Comparison of ENCODE assay signal across 8 cellular contexts in genomic region chr15:66619152-66619903, GRCh38. TPM values are rescaled to one million over a fixed set of nuclear protein-coding genes. Genes with fewer than 3 reads are reported as not detected.
DNase-seq lines count a peak whose midpoint lies in the region; ATAC-seq and TF ChIP-seq lines count a peak whose summit lies in the region.

No MANE protein-coding gene starts in this region.

- TF ChIP-seq CTCF in GM12873 (IDR thresholded peaks at IDR 0.05; ENCODE audit: insufficient read depth, low read depth, low read length, missing control alignments) (peak; percentile 84), fibroblast of pulmonary artery (IDR thresholded peaks at IDR 0.05; ENCODE audit: low read length, missing control alignments) (peak; percentile 90), nephron (IDR thresholded peaks at IDR 0.05; ENCODE audit: unreplicated experiment in 3 of 3) (peak; percentile 88 to 92 (median 89)), upper lobe of left lung (IDR thresholded peaks at IDR 0.05) (peak; percentile 85 to 91 (median 86))

- peaks cover 46 to 82% (median 76%) of the 10 kb centered on the region in 4 donors for H3K4me1 ChIP-seq in upper lobe of left lung

- no peaks in the 10 kb centered on the region for H3K36me3 ChIP-seq in upper lobe of left lung

- H3K27me3 Mint-ChIP-seq in nephron (ENCODE audit: low read depth), result peaks cover 16% of the 10 kb centered on the region

- H3K9me3 Mint-ChIP-seq in nephron, result no peaks in the 10 kb centered on the region

- peak overlapping the region; percentile 72 to 91 (median 81) for H3K27ac ChIP-seq in upper lobe of left lung

- no peaks in the 10 kb centered on the region for H3K27me3 ChIP-seq in upper lobe of left lung

- no peaks in the 10 kb centered on the region for H3K9me3 ChIP-seq in upper lobe of left lung

- TF ChIP-seq EP300 in upper lobe of left lung (IDR thresholded peaks at IDR 0.05), result no peak

- TF ChIP-seq POLR2A in upper lobe of left lung (IDR thresholded peaks at IDR 0.05), result peak in 1 of 4 donors; percentile 12

- H3K4me3 ChIP-seq in fibroblast of pulmonary artery (replicated peaks; ENCODE audit: low read depth, low read length) (no peak overlapping the region), upper lobe of left lung (no peak overlapping the region)

- H3K36me3 Mint-ChIP-seq in nephron (ENCODE audit: low read depth), result no peaks in the 10 kb centered on the region

- peaks cover 45% of the 10 kb centered on the region for H3K4me1 Mint-ChIP-seq in nephron

- peak overlapping the region; percentile 63 to 90 (median 86) for H3K27ac Mint-ChIP-seq in nephron

- ATAC-seq in upper lobe of left lung (ENCODE audit: low FRiP score in 2 of 2) (peak; percentile 83 to 86), HG02885 (IDR thresholded peaks at IDR 0.05; ENCODE audit: poor library complexity, unreplicated experiment) (no peak)

- peak; percentile 84 for DNase-seq in AG08395 (ENCODE audit: low spot score)
- DNase-seq in NCI-H82 (lab: John Stamatoyannopoulos, UW), result peak; percentile 83
- peak; percentile 72 for DNase-seq in activated CD8-positive, alpha-beta memory T cell treated with anti-CD3 and anti-CD28 coated beads, Interleukin-2, amount 50 U/mL, for 48 hours
- DNase-seq in fibroblast of pulmonary artery (ENCODE audit: low read depth), result peak; percentile 80
- peak; percentile 87 to 94 for DNase-seq in upper lobe of left lung

- WGBS in upper lobe of left lung, 2 donors, result 40 to 66% methylated on average over 5 to 17 of the region's 17 CpGs

- no peak overlapping the region for H3K4me3 Mint-ChIP-seq in nephron

RNA-seq across cellular contexts. Expression of gene LCTL, which starts 53.5 kb away (rescaled TPM):
- not detected for total RNA-seq in upper lobe of left lung
